In genomic region chr20:45880988-45881788, GRCh38 we compare ENCODE assay signal across 1 cellular context.
A peak's percentile ranks its signal among the peaks of the same experiment; 100 is the strongest.
TF ChIP-seq lines count a peak whose summit lies in the region.

Gene ZSWIM1 (plus strand): TSS chr20:45881227. CDS start chr20:45882593, 1,366 bp downstream.

TF ChIP-seq in HepG2, 621 proteins besides CTCF, POLR2A, EP300 and RAD21 (continued from another document and continues in another):
- TF ChIP-seq FUBP1 (CRISPR knock-in tag; IDR thresholded peaks at IDR 0.05; ENCODE audit: borderline replicate concordance) (0 out of 2 replicates have a peak, but pooled peaks have one; percentile 43), ZNF605 (CRISPR knock-in tag; IDR thresholded peaks at IDR 0.05) (peak; percentile 10; the same call in 1 of the 2 replicates), ZNF780A (CRISPR knock-in tag; IDR thresholded peaks at IDR 0.05) (no peak), FOXC1 (CRISPR knock-in tag; IDR thresholded peaks at IDR 0.05; ENCODE audit: borderline replicate concordance) (peak; percentile 92), ZNF761 (CRISPR knock-in tag; conservative IDR thresholded peaks at IDR 0.05) (peak; percentile 91; the same call in 1 of the 2 replicates), ZKSCAN5 (CRISPR knock-in tag; IDR thresholded peaks at IDR 0.05) (peak; percentile 51; the same call in 1 of the 2 replicates), NFRKB (IDR thresholded peaks at IDR 0.05) (no peak), ZNF383 (CRISPR knock-in tag; IDR thresholded peaks at IDR 0.05; ENCODE audit: borderline replicate concordance) (no peak), NFKB2 (CRISPR knock-in tag; IDR thresholded peaks at IDR 0.05; ENCODE audit: borderline replicate concordance) (peak; percentile 85; the same call in 1 of the 2 replicates), ZNF20 (CRISPR knock-in tag; IDR thresholded peaks at IDR 0.05) (no peak), CREB3 (CRISPR knock-in tag; IDR thresholded peaks at IDR 0.05) (no peak; the same call in 1 of the 2 replicates), ZNF24 (IDR thresholded peaks at IDR 0.05) (no peak), ZNF124 (CRISPR knock-in tag; IDR thresholded peaks at IDR 0.05) (peak; percentile 93; the same call in 1 of the 2 replicates), SRSF1 (optimal IDR thresholded peaks at IDR 0.05; ENCODE audit: low read depth, low read length) (no peak), ZNF235 (CRISPR knock-in tag; IDR thresholded peaks at IDR 0.05; ENCODE audit: borderline replicate concordance) (no peak), SNRNP70 (IDR thresholded peaks at IDR 0.05; ENCODE audit: low read depth, low read length) (no peak), ISX (CRISPR knock-in tag; conservative IDR thresholded peaks at IDR 0.05) (no peak), DRAP1 (CRISPR knock-in tag; IDR thresholded peaks at IDR 0.05) (peak; percentile 99), ZNF784 (CRISPR knock-in tag; IDR thresholded peaks at IDR 0.05; ENCODE audit: borderline replicate concordance) (peak; percentile 93), CERS6 (CRISPR knock-in tag; IDR thresholded peaks at IDR 0.05) (no peak), ZSCAN30 (CRISPR knock-in tag; IDR thresholded peaks at IDR 0.05) (no peak), SETDB1 (CRISPR knock-in tag; IDR thresholded peaks at IDR 0.05; ENCODE audit: borderline replicate concordance) (no peak), SMC3 (IDR thresholded peaks at IDR 0.05; ENCODE audit: low read length) (peak; percentile 39), ZC3H13 (CRISPR knock-in tag; IDR thresholded peaks at IDR 0.05) (peak; percentile 91), CHCHD3 (CRISPR knock-in tag; IDR thresholded peaks at IDR 0.05) (no peak), NFYB (CRISPR knock-in tag; IDR thresholded peaks at IDR 0.05) (peak; percentile 100), ZNF253 (CRISPR knock-in tag; IDR thresholded peaks at IDR 0.05; ENCODE audit: borderline replicate concordance) (no peak), ZNF572 (CRISPR knock-in tag; IDR thresholded peaks at IDR 0.05) (no peak), SIX1 (CRISPR knock-in tag; IDR thresholded peaks at IDR 0.05; ENCODE audit: borderline replicate concordance) (peak; percentile 50; the same call in 1 of the 2 replicates), BCL3 (CRISPR knock-in tag; IDR thresholded peaks at IDR 0.05) (0 out of 2 replicates have a peak, but pooled peaks have one; percentile 82), SAFB2 (CRISPR knock-in tag; IDR thresholded peaks at IDR 0.05; ENCODE audit: borderline replicate concordance, low read depth) (no peak), ZNF850 (CRISPR knock-in tag; conservative IDR thresholded peaks at IDR 0.05) (no peak), GATAD2A (CRISPR knock-in tag; IDR thresholded peaks at IDR 0.05) (peak; percentile 30; the same call in 1 of the 2 replicates), RBFOX2 (IDR thresholded peaks at IDR 0.05; ENCODE audit: low read depth, low read length) (peak; percentile 61), U2AF2 (IDR thresholded peaks at IDR 0.05; ENCODE audit: low read depth, low read length) (peak; percentile 95), ZNF225 (CRISPR knock-in tag; IDR thresholded peaks at IDR 0.05) (peak; percentile 86), ZNF496 (CRISPR knock-in tag; IDR thresholded peaks at IDR 0.05; ENCODE audit: insufficient replicate concordance) (no peak), SUZ12 (IDR thresholded peaks at IDR 0.05; ENCODE audit: low read depth, low read length) (no peak), AKAP8 (CRISPR knock-in tag; IDR thresholded peaks at IDR 0.05) (peak; percentile 91), YEATS2 (CRISPR knock-in tag; IDR thresholded peaks at IDR 0.05; ENCODE audit: borderline replicate concordance) (peak; percentile 84), PCBP2 (optimal IDR thresholded peaks at IDR 0.05; ENCODE audit: low read depth, low read length, poor library complexity, severe bottlenecking) (no peak), ZNF281 (CRISPR knock-in tag; IDR thresholded peaks at IDR 0.05; ENCODE audit: borderline replicate concordance) (no peak), KIAA2018 (CRISPR knock-in tag; IDR thresholded peaks at IDR 0.05; ENCODE audit: borderline replicate concordance) (no peak)
